ENCODE assay signal across 8 cellular contexts in the genomic region with DNA sequence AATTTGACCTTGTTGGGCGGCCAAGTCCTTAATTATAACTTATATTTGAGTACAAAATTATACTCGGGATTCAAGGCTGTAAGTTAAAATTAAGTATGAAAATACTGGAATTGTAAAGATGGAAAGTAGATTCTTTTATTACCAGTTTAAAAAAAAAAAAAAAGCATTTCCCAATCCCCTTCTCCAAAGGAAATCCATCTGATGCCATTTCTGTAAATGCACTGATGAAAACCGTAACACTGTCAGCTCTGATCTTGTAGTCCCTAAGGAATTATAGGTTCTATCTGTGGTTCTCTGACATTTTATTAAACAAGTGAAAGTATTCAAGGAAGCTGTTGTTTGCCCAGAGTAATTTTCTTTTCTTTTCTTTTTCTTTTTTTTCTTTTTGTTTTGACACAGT. TPM values are rescaled to one million over a fixed set of nuclear protein-coding genes. Genes with fewer than 3 reads are reported as not detected.
DNase-seq lines count a peak whose midpoint lies in the region; ATAC-seq and TF ChIP-seq lines count a peak whose summit lies in the region.

No MANE protein-coding gene starts in this region.

- intact Hi-C loops in Caco-2 (cut with micrococcal nuclease; ENCODE audit: unreplicated experiment): no loop called here
- intact Hi-C loops in PC-3 (cut with micrococcal nuclease): no loop called here
- intact Hi-C loops in left lung (cut with DNase I): no loop called here

- peak overlapping the region; percentile 81 for H3K4me2 ChIP-seq in PC-3 (ENCODE audit: low read length)
- H3K4me2 ChIP-seq in trophoblast cell (ENCODE audit: low read length): peak overlapping the region; percentile 71

- POLR2A ChIA-PET in Caco-2 (lab: Charles Lee) (no interaction called here), PC-3 (lab: Charles Lee; ENCODE audit: unreplicated experiment) (no interaction called here)

- peak overlapping the region; percentile 80 for H3K4me3 Mint-ChIP-seq in Caco-2 (ENCODE audit: unreplicated experiment)

- H3K79me2 ChIP-seq in PC-3 (ENCODE audit: low read length) (no peaks in the 10 kb centered on the region), trophoblast cell (ENCODE audit: control insufficient read depth, insufficient read depth, low read length, poor library complexity) (no peaks in the 10 kb centered on the region)

- H4K91ac ChIP-seq in trophoblast cell (ENCODE audit: low read depth, low read length): no peak overlapping the region

- no peak overlapping the region for H2BK12ac ChIP-seq in trophoblast cell (ENCODE audit: low read length)

- H3K4me3 ChIP-seq in Caco-2 (ENCODE audit: low read depth, low read length) (peak overlapping the region; percentile 87), PC-3 (ENCODE audit: low read length) (peak overlapping the region; percentile 67), trophoblast cell (ENCODE audit: low read depth, low read length) (no peak overlapping the region), left lung (peak overlapping the region in 1 of 2 donors; percentile 59)

- H3K9me3 ChIP-seq in Caco-2: no peaks in the 10 kb centered on the region
- no peaks in the 10 kb centered on the region for H3K9me3 ChIP-seq in PC-3 (ENCODE audit: low read length)
- H3K9me3 ChIP-seq in trophoblast cell (ENCODE audit: insufficient read depth, low read depth, low read length): peaks cover 1% of the 10 kb centered on the region
- no peaks in the 10 kb centered on the region for H3K9me3 ChIP-seq in left lung

- no peak overlapping the region for H3K23ac ChIP-seq in trophoblast cell (ENCODE audit: low read length)

- no peak overlapping the region for H2BK5ac ChIP-seq in trophoblast cell (ENCODE audit: low read depth, low read length, poor library complexity)

- H3K27me3 Mint-ChIP-seq in Caco-2 (ENCODE audit: insufficient read depth, unreplicated experiment): no peaks in the 10 kb centered on the region

- no peak overlapping the region for H3K27ac ChIP-seq in PC-3 (ENCODE audit: low read length)
- peak overlapping the region; percentile 89 for H3K27ac ChIP-seq in epithelial cell of prostate
- no peak overlapping the region for H3K27ac ChIP-seq in trophoblast cell (ENCODE audit: low read depth, low read length)
- peak overlapping the region in 1 of 2 donors; percentile 81 for H3K27ac ChIP-seq in left lung

- BruUV-seq in Caco-2 (replicated peaks; lab: Mats Ljungman, UMichigan) (no TSS peak), PC-3 (replicated peaks; lab: Mats Ljungman, UMichigan) (no TSS peak)

- H2AFZ ChIP-seq in PC-3 (ENCODE audit: low read length) (peak overlapping the region; percentile 65), trophoblast cell (ENCODE audit: insufficient read depth, low read length, poor library complexity) (no peak overlapping the region)

- H3K9me2 ChIP-seq in PC-3 (replicated peaks; ENCODE audit: low read length): no peaks in the 10 kb centered on the region

- H2BK120ac ChIP-seq in trophoblast cell (ENCODE audit: insufficient read depth, low read length, poor library complexity): no peak overlapping the region

- H3K27ac Mint-ChIP-seq in Caco-2 (ENCODE audit: unreplicated experiment): no peak overlapping the region

- no peaks in the 10 kb centered on the region for H3K27me3 ChIP-seq in Caco-2 (replicated peaks; ENCODE audit: control insufficient read depth, insufficient read depth, low read length)
- H3K27me3 ChIP-seq in PC-3 (ENCODE audit: low read length): no peaks in the 10 kb centered on the region
- no peaks in the 10 kb centered on the region for H3K27me3 ChIP-seq in trophoblast cell (ENCODE audit: insufficient read depth, low read length)
- peaks cover 0 to 45% of the 10 kb centered on the region in 2 donors for H3K27me3 ChIP-seq in left lung

- no peaks in the 10 kb centered on the region for H3K36me3 ChIP-seq in Caco-2 (ENCODE audit: control insufficient read depth, insufficient read depth, low read length)
- H3K36me3 ChIP-seq in PC-3 (ENCODE audit: low read depth, low read length): no peaks in the 10 kb centered on the region
- no peaks in the 10 kb centered on the region for H3K36me3 ChIP-seq in trophoblast cell (ENCODE audit: control insufficient read depth in 1 of 2, insufficient read depth in 2 of 2, low read length in 2 of 2)
- no peaks in the 10 kb centered on the region for H3K36me3 ChIP-seq in left lung

- H4K8ac ChIP-seq in trophoblast cell (ENCODE audit: low read depth, low read length): no peak overlapping the region

- H3K14ac ChIP-seq in trophoblast cell (ENCODE audit: low read length): no peak overlapping the region

- TF ChIP-seq CTCF in Caco-2 (IDR thresholded peaks at IDR 0.05; ENCODE audit: insufficient read depth in 1 of 2, low read depth in 1 of 2, low read length in 1 of 2, severe bottlenecking in 1 of 2, unreplicated experiment in 1 of 2): no peak
- no peak for TF ChIP-seq CTCF in PC-3 (conservative IDR thresholded peaks at IDR 0.05; ENCODE audit: low read depth, low read length)
- no peak for TF ChIP-seq CTCF in left lung (IDR thresholded peaks at IDR 0.05)

- no peaks in the 10 kb centered on the region for H3K9me3 Mint-ChIP-seq in Caco-2 (ENCODE audit: unreplicated experiment)

- no peak overlapping the region for H4K12ac ChIP-seq in trophoblast cell (ENCODE audit: low read depth, low read length)

- H3K18ac ChIP-seq in trophoblast cell (ENCODE audit: low read length): no peak overlapping the region

- CTCF ChIA-PET in Caco-2 (lab: Charles Lee) (interaction anchor here (1.4 kb wide), 1 partner anchor 52 kb away, joined by 6 read pairs; a partner anchor contains a TSS), PC-3 (lab: Charles Lee) (no interaction called here)

- H3K4me1 ChIP-seq in Caco-2 (no peaks in the 10 kb centered on the region), PC-3 (ENCODE audit: insufficient read depth, low read length) (no peaks in the 10 kb centered on the region; the same call in 1 of the 2 replicates), trophoblast cell (ENCODE audit: control insufficient read depth in 1 of 2, insufficient read depth in 2 of 2, low read length in 2 of 2) (no peaks in the 10 kb centered on the region), left lung (peaks cover 9 to 10% of the 10 kb centered on the region in 2 donors)

- H3K4me1 Mint-ChIP-seq in Caco-2 (ENCODE audit: low read depth, unreplicated experiment): peaks cover 7% of the 10 kb centered on the region

- ATAC-seq in PC-3 (no peak), left lung (no peak)

- H3K79me1 ChIP-seq in trophoblast cell (ENCODE audit: low read length): no peaks in the 10 kb centered on the region

- in situ Hi-C loops in G401 (cut with HindIII; ENCODE audit: low sequenced_read_pairs): no loop called here

- H2AK5ac ChIP-seq in trophoblast cell (ENCODE audit: low read length): no peak overlapping the region

- H3F3A ChIP-seq in PC-3 (ENCODE audit: low read length, unreplicated experiment): no peaks in the 10 kb centered on the region

- no CpG with 5 or more reads among the region's 3 CpGs for WGBS in trophoblast cell (ENCODE audit: extremely low coverage, insufficient coverage, insufficient read length)

- H4K20me1 ChIP-seq in PC-3 (ENCODE audit: low read length): no peaks in the 10 kb centered on the region

- H3K9ac ChIP-seq in PC-3 (ENCODE audit: low read length) (no peak overlapping the region), trophoblast cell (ENCODE audit: low read length) (no peak overlapping the region)

- H3K36me3 Mint-ChIP-seq in Caco-2 (ENCODE audit: insufficient read depth, unreplicated experiment): peaks cover 5% of the 10 kb centered on the region

- no peak for DNase-seq in Caco-2
- no peak for DNase-seq in PC-3
- DNase-seq in epithelial cell of prostate (ENCODE audit: low read depth, low spot score): no peak
- DNase-seq in trophoblast cell: peak in 1 of 2 donors; percentile 20
- DNase-seq in G401 (ENCODE audit: low spot score): no peak
- DNase-seq in COLO829 (ENCODE audit: low spot score): no peak
- no peak for DNase-seq in left lung
- no peak for DNase-seq in NK-92 (lab: John Stamatoyannopoulos, UW; ENCODE audit: unreplicated experiment)

- no peak overlapping the region for H3K4ac ChIP-seq in trophoblast cell (ENCODE audit: low read depth, low read length)

RNA-seq across cellular contexts. Expression of a gene that starts 41.6 kb away (rescaled TPM):
- total RNA-seq in Caco-2 (2022) (8.0 and 9.1 TPM in 2 replicates), PC-3 (2014; rRNA removed) (3.4 and 6.2 TPM in 2 replicates), left lung (1 to 10 TPM; 4.4 to 5.1 TPM)
- polyA plus RNA-seq in trophoblast cell (2013): 5.8 and 6.6 TPM in 2 replicates
- 1.7 and 2.3 TPM in 2 replicates for total RNA-seq in G401 (2014; rRNA removed; shearing (Covaris generic))

RNA-seq across cellular contexts. Expression of a gene that starts 52.0 kb away (rescaled TPM):
- total RNA-seq in Caco-2 (2022) (73.6 and 84.3 TPM in 2 replicates), PC-3 (2014; rRNA removed) (26.0 and 29.3 TPM in 2 replicates), left lung (10 to 100 TPM; 43.5 to 46.7 TPM)
- 65.0 and 65.7 TPM in 2 replicates for polyA plus RNA-seq in trophoblast cell (2013)
- 18.2 and 31.3 TPM in 2 replicates for total RNA-seq in G401 (2014; rRNA removed; shearing (Covaris generic))
